ENCODE assay signal across 9 cellular contexts in the genomic region with DNA sequence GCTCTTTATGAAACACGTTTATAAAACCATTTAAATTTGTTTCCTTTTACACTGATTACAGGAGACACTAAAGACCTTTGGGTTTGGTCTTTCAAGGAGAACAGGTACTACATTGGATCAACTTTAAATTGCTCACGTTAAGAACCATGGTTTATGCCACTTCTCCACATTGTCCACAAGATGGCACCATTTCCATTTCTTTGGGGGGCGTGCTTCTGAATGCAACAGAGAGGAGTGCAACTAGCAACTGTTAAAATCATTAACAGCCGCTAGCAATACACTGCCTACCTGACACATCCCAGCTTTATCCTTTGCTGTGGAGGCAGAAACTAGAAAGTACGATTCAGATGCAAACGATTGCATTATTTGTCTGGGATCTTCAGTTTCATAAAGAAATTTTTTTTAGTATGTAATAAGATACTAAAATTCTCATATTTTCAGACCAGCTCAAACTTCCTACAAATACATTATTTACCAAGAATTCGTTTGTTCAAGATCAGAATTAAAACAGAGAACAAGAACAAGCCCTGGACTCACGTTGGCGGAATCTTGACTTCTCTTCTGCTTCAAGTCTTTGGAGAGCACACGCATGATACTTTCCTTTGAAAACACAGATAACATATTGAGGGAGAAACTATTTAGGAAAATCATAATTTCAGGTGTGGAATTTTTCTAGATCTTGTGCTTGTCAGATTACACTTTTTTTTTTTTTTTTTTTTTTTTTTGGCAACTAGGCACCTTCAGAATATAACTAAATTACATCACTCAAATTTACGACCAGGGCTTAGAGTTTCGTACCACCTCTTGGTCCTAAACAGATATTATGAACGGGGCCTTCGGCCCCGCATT. TPM values are rescaled to one million over a fixed set of nuclear protein-coding genes. Genes with fewer than 3 reads are reported as not detected.
DNase-seq lines count a peak whose midpoint lies in the region; FAIRE-seq and TF ChIP-seq lines count a peak whose summit lies in the region.
"Had no signal": no experiment of that assay in that cellular context is flagged by ENCODE, and none has a peak within 500 bp of the region (broad histone marks: within the 10 kb centered on the region; RNA-seq: fewer than 3 reads in every experiment).

No MANE protein-coding gene starts in this region.

- TF ChIP-seq CTCF in LNCAP (IDR thresholded peaks at IDR 0.05) (peak; percentile 84), fibroblast of the aortic adventitia (IDR thresholded peaks at IDR 0.05; ENCODE audit: insufficient read depth, low read length) (peak; percentile 84), type B pancreatic cell (conservative IDR thresholded peaks at IDR 0.05) (peak; percentile 89)

- H4K91ac ChIP-seq in neuronal stem cell (ENCODE audit: low read depth, low read length, poor library complexity) = no peak overlapping the region

- peaks cover 12 to 13% of the 10 kb centered on the region in 2 donors for H3K4me1 ChIP-seq in neuronal stem cell (ENCODE audit: control insufficient read depth in 2 of 2, insufficient read depth in 1 of 2, low read depth in 1 of 2, low read length in 2 of 2)

- no peak overlapping the region for H2BK12ac ChIP-seq in neuronal stem cell (ENCODE audit: low read length)

- peaks cover 53% of the 10 kb centered on the region for H3K27me3 ChIP-seq in H7 (ENCODE audit: control insufficient read depth, insufficient read depth, low read length)
- H3K27me3 ChIP-seq in neuronal stem cell (ENCODE audit: control insufficient read depth in 3 of 3, insufficient read depth in 3 of 3, low read depth in 1 of 3, low read length in 3 of 3) = peaks cover 3 to 39% (median 29%) of the 10 kb centered on the region in 3 experiments

- no peaks in the 10 kb centered on the region for H3K79me1 ChIP-seq in neuronal stem cell (ENCODE audit: low read depth, low read length)

- H3K4ac ChIP-seq in neuronal stem cell (ENCODE audit: low read length) = no peak overlapping the region

- no peak overlapping the region for H2BK15ac ChIP-seq in neuronal stem cell (ENCODE audit: low read length)

- no peak overlapping the region for H3K18ac ChIP-seq in neuronal stem cell (ENCODE audit: low read length)

- peak overlapping the region; percentile 87 for H3K4me3 Mint-ChIP-seq in type B pancreatic cell

- H2AK5ac ChIP-seq in neuronal stem cell (ENCODE audit: low read depth, low read length) = no peak overlapping the region

- in situ Hi-C loops in G401 (cut with HindIII; ENCODE audit: low sequenced_read_pairs) = no loop called here

- no peak overlapping the region for H2BK5ac ChIP-seq in neuronal stem cell (ENCODE audit: low read length)

- peaks cover 13% of the 10 kb centered on the region for H3K4me1 Mint-ChIP-seq in type B pancreatic cell (ENCODE audit: unreplicated experiment)

- no peaks in the 10 kb centered on the region for H3K9me3 ChIP-seq in neuronal stem cell (replicated peaks in 1 of 2; ENCODE audit: control insufficient read depth in 2 of 2, insufficient read depth in 1 of 2, low read depth in 1 of 2, low read length in 2 of 2)

- H3K36me3 ChIP-seq in H7 (replicated peaks; ENCODE audit: control insufficient read depth, insufficient read depth, low read length) (no peaks in the 10 kb centered on the region), neuronal stem cell (replicated peaks in 1 of 2; ENCODE audit: control insufficient read depth in 2 of 2, insufficient read depth in 2 of 2, low read length in 2 of 2) (no peaks in the 10 kb centered on the region)

- H2BK120ac ChIP-seq in neuronal stem cell (ENCODE audit: low read depth, low read length) = no peak overlapping the region

- H3K4me3 ChIP-seq in H7 (ENCODE audit: insufficient read depth, low read depth, low read length) = no peak overlapping the region; the same call in 1 of the 2 replicates
- peak overlapping the region; percentile 69 for H3K4me3 ChIP-seq in fibroblast of the aortic adventitia (ENCODE audit: low read depth, low read length)
- H3K4me3 ChIP-seq in neuronal stem cell (ENCODE audit: low read length in 2 of 2) = peak overlapping the region; percentile 49 to 74

- peak overlapping the region; percentile 91 for H3K4me2 ChIP-seq in neuronal stem cell (ENCODE audit: insufficient read depth, low read length, poor library complexity, severe bottlenecking)

- peak overlapping the region; percentile 97 for H2AFZ ChIP-seq in neuronal stem cell (ENCODE audit: low read length)

- FAIRE-seq in RCC 7860 (lab: Jason Lieb, UNC) = no peak

- H3K27ac Mint-ChIP-seq in type B pancreatic cell = peak overlapping the region; percentile 41

- DNase-seq in G401 (ENCODE audit: low spot score) (peak; percentile 93), H7 (peak; percentile 79), RCC 7860 (ENCODE audit: low spot score) (peak; percentile 50), fibroblast of the aortic adventitia (ENCODE audit: low read depth) (peak; percentile 85), neuronal stem cell (ENCODE audit: low spot score) (peak; percentile 75), type B pancreatic cell (ENCODE audit: extremely low spot score, unreplicated experiment) (no peak)
- DNase-seq in activated T-helper 1 cell treated with anti-CD3 and anti-CD28 coated beads, Interleukin-2, amount 50 U/mL, for 16 hours (ENCODE audit: low read depth in 1 of 2, low spot score in 1 of 2) = peak; percentile 22 to 45

- no peak overlapping the region for H3K9ac ChIP-seq in neuronal stem cell (ENCODE audit: low read depth, low read length, poor library complexity)

- H3K9me3 Mint-ChIP-seq in type B pancreatic cell = no peaks in the 10 kb centered on the region

- H3K27me3 Mint-ChIP-seq in type B pancreatic cell = peaks cover 65% of the 10 kb centered on the region

- H3K27ac ChIP-seq in neuronal stem cell (replicated peaks; ENCODE audit: low read length) = no peak overlapping the region

- H3K36me3 Mint-ChIP-seq in type B pancreatic cell = no peaks in the 10 kb centered on the region

- no peak overlapping the region for H3K23ac ChIP-seq in neuronal stem cell (ENCODE audit: low read depth, low read length, poor library complexity)

- H4K8ac ChIP-seq in neuronal stem cell (ENCODE audit: low read depth, low read length) = no peak overlapping the region

- no peak overlapping the region for H3K14ac ChIP-seq in neuronal stem cell (ENCODE audit: low read length)

- no CpG with 5 or more reads among the region's 15 CpGs for WGBS in neuronal stem cell (ENCODE audit: extremely low coverage in 2 of 2, insufficient read length in 2 of 2, insufficient replicate concordance in 1 of 2), 2 donors

RNA-seq across cellular contexts. Expression of gene CDC20B, which starts 0.7 kb away (rescaled TPM):
- total RNA-seq in G401 (2014; rRNA removed; shearing (Covaris generic)) = not detected in 2 replicates
- not detected in 2 replicates for total RNA-seq in H7 (2014; rRNA removed; shearing (Covaris generic))
- total RNA-seq in fibroblast of the aortic adventitia (ENCODE audit: low replicate concordance) (not detected in 2 replicates), type B pancreatic cell (ENCODE audit: low replicate concordance) (0.38 and 0.92 TPM in 2 replicates)
- not detected for polyA plus RNA-seq in neuronal stem cell (2013, experiment 1 of 2)
- 0.03 TPM for polyA plus RNA-seq in neuronal stem cell (2013, experiment 2 of 2)

RNA-seq across cellular contexts. Expression of gene GPX8, which starts 12.3 kb away (rescaled TPM):
- total RNA-seq in G401 (2014; rRNA removed; shearing (Covaris generic)) = 45.8 and 64.4 TPM in 2 replicates
- 41.3 and 50.2 TPM in 2 replicates for total RNA-seq in H7 (2014; rRNA removed; shearing (Covaris generic))
- total RNA-seq in fibroblast of the aortic adventitia (ENCODE audit: low replicate concordance) = 79.7 and 244 TPM in 2 replicates
- polyA plus RNA-seq in neuronal stem cell (2013, experiment 1 of 2) = 64.0 TPM
- 65.0 TPM for polyA plus RNA-seq in neuronal stem cell (2013, experiment 2 of 2)
- total RNA-seq in type B pancreatic cell (ENCODE audit: low replicate concordance) = 34.6 and 58.6 TPM in 2 replicates

RNA-seq across cellular contexts. Expression of gene MCIDAS, which starts 54.8 kb away (rescaled TPM):
- 1.4 and 3.3 TPM in 2 replicates for total RNA-seq in G401 (2014; rRNA removed; shearing (Covaris generic))
- total RNA-seq in H7 (2014; rRNA removed; shearing (Covaris generic)) = not detected in 2 replicates
- total RNA-seq in fibroblast of the aortic adventitia (ENCODE audit: low replicate concordance) = not detected in 2 replicates
- 0.03 TPM for polyA plus RNA-seq in neuronal stem cell (2013, experiment 1 of 2)
- polyA plus RNA-seq in neuronal stem cell (2013, experiment 2 of 2) = 0.04 TPM
- total RNA-seq in type B pancreatic cell (ENCODE audit: low replicate concordance) = 0.17 and 0.36 TPM in 2 replicates
- total RNA-seq: temporal lobe had no signal
